6 cellular contexts compared by ENCODE assay signal in genomic region chr5:177545487-177546261, GRCh38. TPM values are rescaled to one million over a fixed set of nuclear protein-coding genes. Genes with fewer than 3 reads are reported as not detected.
A peak's percentile ranks its signal among the peaks of the same experiment; 100 is the strongest.
DNase-seq lines count a peak whose midpoint lies in the region; ATAC-seq and TF ChIP-seq lines count a peak whose summit lies in the region.

No MANE protein-coding gene starts in this region.

- H3K4me1 Mint-ChIP-seq in effector memory CD8-positive, alpha-beta T cell (ENCODE audit: low read depth in 2 of 2), result peaks cover 19 to 45% of the 10 kb centered on the region in 2 donors

- ATAC-seq in effector memory CD8-positive, alpha-beta T cell (replicated peaks), result no peak

- no peaks in the 10 kb centered on the region for H3K27me3 Mint-ChIP-seq in effector memory CD8-positive, alpha-beta T cell

- H3K36me3 Mint-ChIP-seq in effector memory CD8-positive, alpha-beta T cell (ENCODE audit: insufficient read depth), result peaks cover 11% of the 10 kb centered on the region

- DNase-seq in M059J (ENCODE audit: low read depth) (peak; percentile 34), dedifferentiated amniotic fluid mesenchymal stem cell (ENCODE audit: extremely low spot score) (peak; percentile 86), renal cortical epithelial cell (ENCODE audit: low read depth) (peak; percentile 71), cerebellar cortex (ENCODE audit: low spot score) (no peak), GM10266 (ENCODE audit: extremely low spot score) (no peak)
- no peak for DNase-seq in effector memory CD8-positive, alpha-beta T cell

- no peak for TF ChIP-seq CTCF in GM10266 (IDR thresholded peaks at IDR 0.05; ENCODE audit: control insufficient read depth, insufficient read depth, low read depth, missing control alignments)

- H3K27ac Mint-ChIP-seq in effector memory CD8-positive, alpha-beta T cell, result no peak overlapping the region

- H3K4me3 Mint-ChIP-seq in effector memory CD8-positive, alpha-beta T cell, result no peak overlapping the region

- H3K9me3 Mint-ChIP-seq in effector memory CD8-positive, alpha-beta T cell, result no peaks in the 10 kb centered on the region

RNA-seq across cellular contexts. Expression of gene FAM193B, which starts 8.7 kb away (rescaled TPM):
- 5.9 and 10.6 TPM in 2 replicates for total RNA-seq in M059J (2014; rRNA removed; shearing (Covaris generic))
- 7.3 and 25.4 TPM in 2 replicates for total RNA-seq in renal cortical epithelial cell

RNA-seq across cellular contexts. Expression of gene DDX41, which starts 28.9 kb away (rescaled TPM):
- total RNA-seq in M059J (2014; rRNA removed; shearing (Covaris generic)), result 66.0 and 103 TPM in 2 replicates
- 74.0 and 141 TPM in 2 replicates for total RNA-seq in renal cortical epithelial cell

RNA-seq across cellular contexts. Expression of gene DOK3, which starts 36.0 kb away (rescaled TPM):
- 2.2 and 6.7 TPM in 2 replicates for total RNA-seq in M059J (2014; rRNA removed; shearing (Covaris generic))
- 0.17 and 13.6 TPM in 2 replicates for total RNA-seq in renal cortical epithelial cell

RNA-seq across cellular contexts. Expression of gene TMED9, which starts 46.3 kb away (rescaled TPM):
- total RNA-seq in M059J (2014; rRNA removed; shearing (Covaris generic)), result 179 and 205 TPM in 2 replicates
- total RNA-seq in renal cortical epithelial cell, result 168 and 181 TPM in 2 replicates

RNA-seq across cellular contexts. Expression of gene PDLIM7, which starts 48.3 kb away (rescaled TPM):
- total RNA-seq in M059J (2014; rRNA removed; shearing (Covaris generic)), result 172 and 230 TPM in 2 replicates
- 103 and 161 TPM in 2 replicates for total RNA-seq in renal cortical epithelial cell

Comparison
In these comparisons a context has a peak if more than half of its experiments do, and no peak if none do; other contexts are left out.
1. DNase-seq: peak in M059J (single experiment), dedifferentiated amniotic fluid mesenchymal stem cell (single experiment) and renal cortical epithelial cell (single experiment); none in effector memory CD8-positive, alpha-beta T cell (0 of 3), cerebellar cortex (single experiment) and GM10266 (single experiment).